2 cellular contexts compared by ENCODE assay signal in genomic region chr21:26055010-26055409, GRCh38.
TF ChIP-seq lines count a peak whose summit lies in the region.

No MANE protein-coding gene starts in this region.

TF ChIP-seq in HEK293, 187 proteins besides CTCF, POLR2A, EP300 and RAD21 (continued from another document):
- peak; percentile 70 for TF ChIP-seq ZBTB44 (tag by site-specific recombination; IDR thresholded peaks at IDR 0.05)
- TF ChIP-seq ZIC2 (tag by site-specific recombination; IDR thresholded peaks at IDR 0.05) = peak; percentile 38; the same call in 1 of the 2 replicates

TF ChIP-seq in WTC11, 78 proteins besides CTCF, POLR2A, EP300 and RAD21 (continued from another document):
- TF ChIP-seq ZNF281 (CRISPR knock-in tag; IDR thresholded peaks at IDR 0.05) = no peak
- no peak for TF ChIP-seq FOXK1 (CRISPR knock-in tag; IDR thresholded peaks at IDR 0.05)
- no peak for TF ChIP-seq ELF4 (CRISPR knock-in tag; IDR thresholded peaks at IDR 0.05; ENCODE audit: low read depth)
- no peak for TF ChIP-seq PRRX2 (CRISPR knock-in tag; IDR thresholded peaks at IDR 0.05)
- no peak for TF ChIP-seq ZNF263 (CRISPR knock-in tag; IDR thresholded peaks at IDR 0.05; ENCODE audit: low read depth)
- TF ChIP-seq ZNF219 (CRISPR knock-in tag; IDR thresholded peaks at IDR 0.05; ENCODE audit: borderline replicate concordance) = no peak
- TF ChIP-seq, protein P1, sequence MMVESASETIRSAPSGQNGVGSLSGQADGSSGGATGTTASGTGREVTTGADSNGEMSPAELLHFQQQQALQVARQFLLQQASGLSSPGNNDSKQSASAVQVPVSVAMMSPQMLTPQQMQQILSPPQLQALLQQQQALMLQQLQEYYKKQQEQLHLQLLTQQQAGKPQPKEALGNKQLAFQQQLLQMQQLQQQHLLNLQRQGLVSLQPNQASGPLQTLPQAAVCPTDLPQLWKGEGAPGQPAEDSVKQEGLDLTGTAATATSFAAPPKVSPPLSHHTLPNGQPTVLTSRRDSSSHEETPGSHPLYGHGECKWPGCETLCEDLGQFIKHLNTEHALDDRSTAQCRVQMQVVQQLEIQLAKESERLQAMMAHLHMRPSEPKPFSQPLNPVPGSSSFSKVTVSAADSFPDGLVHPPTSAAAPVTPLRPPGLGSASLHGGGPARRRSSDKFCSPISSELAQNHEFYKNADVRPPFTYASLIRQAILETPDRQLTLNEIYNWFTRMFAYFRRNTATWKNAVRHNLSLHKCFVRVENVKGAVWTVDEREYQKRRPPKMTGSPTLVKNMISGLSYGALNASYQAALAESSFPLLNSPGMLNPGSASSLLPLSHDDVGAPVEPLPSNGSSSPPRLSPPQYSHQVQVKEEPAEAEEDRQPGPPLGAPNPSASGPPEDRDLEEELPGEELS (CRISPR knock-in tag; IDR thresholded peaks at IDR 0.05) = no peak
- TF ChIP-seq KAT7 (CRISPR knock-in tag; IDR thresholded peaks at IDR 0.05; ENCODE audit: borderline replicate concordance) = no peak
- no peak for TF ChIP-seq MLX (CRISPR knock-in tag; IDR thresholded peaks at IDR 0.05)
- no peak for TF ChIP-seq ATF3 (CRISPR knock-in tag; conservative IDR thresholded peaks at IDR 0.05)
- TF ChIP-seq, protein P2, sequence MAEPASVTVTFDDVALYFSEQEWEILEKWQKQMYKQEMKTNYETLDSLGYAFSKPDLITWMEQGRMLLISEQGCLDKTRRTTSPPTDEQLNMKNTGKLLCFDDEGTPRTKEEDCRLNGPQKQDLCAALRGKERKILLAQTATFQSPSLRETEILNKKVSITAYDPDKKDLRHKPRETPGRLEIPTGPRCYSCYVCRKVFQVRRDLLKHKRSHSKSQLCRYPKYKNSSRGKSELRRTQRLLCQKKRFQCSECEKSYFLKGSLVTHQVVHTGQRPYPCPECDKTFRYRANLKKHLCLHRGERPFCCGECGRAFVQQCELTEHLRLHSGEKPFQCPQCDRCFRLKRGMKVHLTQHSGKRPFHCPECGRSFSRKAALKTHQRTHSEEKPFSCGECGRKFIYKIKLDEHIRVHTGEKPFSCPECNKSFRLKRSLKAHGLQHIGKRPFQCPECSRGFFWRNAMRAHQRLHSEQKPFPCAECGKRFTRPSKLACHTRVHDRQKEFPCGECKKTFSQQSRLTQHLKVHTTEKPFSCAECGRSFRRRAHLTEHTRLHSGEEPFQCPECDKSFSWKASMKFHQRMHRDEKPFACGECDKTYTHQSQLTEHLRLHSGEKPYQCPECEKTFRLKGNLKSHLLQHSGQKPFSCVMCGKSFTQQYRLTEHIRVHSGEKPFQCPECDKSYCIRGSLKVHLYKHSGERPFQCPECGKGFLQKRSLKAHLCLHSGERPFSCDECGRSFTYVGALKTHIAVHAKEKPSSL (CRISPR knock-in tag; conservative IDR thresholded peaks at IDR 0.05) = no peak
